Comparison of ENCODE assay signal across 8 cellular contexts in genomic region chr1:186829679-186830587, GRCh38. TPM values are rescaled to one million over a fixed set of nuclear protein-coding genes. Genes with fewer than 3 reads are reported as not detected.
A peak's percentile ranks its signal among the peaks of the same experiment; 100 is the strongest.
DNase-seq lines count a peak whose midpoint lies in the region; ATAC-seq and TF ChIP-seq lines count a peak whose summit lies in the region.

No MANE protein-coding gene starts in this region.

- peak overlapping the region; percentile 68 for H3K4me3 ChIP-seq in right cardiac atrium (ENCODE audit: low read length)
- H3K4me3 ChIP-seq in suprapubic skin: peak overlapping the region; percentile 69

- no peaks in the 10 kb centered on the region for H3K36me3 Mint-ChIP-seq in activated T-helper 17 cell treated with anti-CD3 and anti-CD28 coated beads, Interleukin-2, amount 50 U/mL, for 72 hours (ENCODE audit: low read depth)

- H3K4me1 ChIP-seq in right cardiac atrium (ENCODE audit: control insufficient read depth, insufficient read depth, low read length) (no peaks in the 10 kb centered on the region), suprapubic skin (peaks cover 8% of the 10 kb centered on the region)

- WGBS in right cardiac atrium: 69% methylated on average over 14 of the region's 14 CpGs
- 45% methylated on average over 14 of the region's 14 CpGs for WGBS in suprapubic skin

- H3K27ac ChIP-seq in right cardiac atrium (ENCODE audit: low read length) (no peak overlapping the region), suprapubic skin (peak overlapping the region; percentile 86)

- H3K9me3 Mint-ChIP-seq in activated T-helper 17 cell treated with anti-CD3 and anti-CD28 coated beads, Interleukin-2, amount 50 U/mL, for 72 hours: no peaks in the 10 kb centered on the region

- no peak overlapping the region for H3K27ac Mint-ChIP-seq in activated T-helper 17 cell treated with anti-CD3 and anti-CD28 coated beads, Interleukin-2, amount 50 U/mL, for 72 hours

- H3K9me3 ChIP-seq in right cardiac atrium (ENCODE audit: control insufficient read depth, low read length) (no peaks in the 10 kb centered on the region), suprapubic skin (no peaks in the 10 kb centered on the region)

- no peaks in the 10 kb centered on the region for H3K27me3 ChIP-seq in right cardiac atrium (ENCODE audit: control insufficient read depth, insufficient read depth)
- no peaks in the 10 kb centered on the region for H3K27me3 ChIP-seq in suprapubic skin

- TF ChIP-seq EP300 in suprapubic skin (IDR thresholded peaks at IDR 0.05): no peak

- peak overlapping the region; percentile 77 for H3K4me3 Mint-ChIP-seq in activated T-helper 17 cell treated with anti-CD3 and anti-CD28 coated beads, Interleukin-2, amount 50 U/mL, for 72 hours

- no peak for TF ChIP-seq CTCF in suprapubic skin (IDR thresholded peaks at IDR 0.05)

- intact Hi-C loops in right cardiac atrium (cut with DNase I): no loop called here

- ATAC-seq in activated T-helper 17 cell treated with anti-CD3 and anti-CD28 coated beads, Interleukin-2, amount 50 U/mL, for 72 hours (replicated peaks): no peak
- no peak for ATAC-seq in right cardiac atrium
- ATAC-seq in GM19397 (IDR thresholded peaks at IDR 0.05; ENCODE audit: unreplicated experiment): no peak
- no peak for ATAC-seq in HG03196 (IDR thresholded peaks at IDR 0.05; ENCODE audit: unreplicated experiment)

- DNase-seq in NOMO-1 treated with DMSO at 0.1 percent for 48 hours (lab: John Stamatoyannopoulos, UW; ENCODE audit: unreplicated experiment) (peak; percentile 65), NOMO-1 treated with dmso at 0.1 percent for 144 hours (lab: John Stamatoyannopoulos, UW; ENCODE audit: unreplicated experiment) (no peak), right cardiac atrium (peak in 2 of 3 donors; percentile 18 to 22), suprapubic skin (ENCODE audit: low spot score in 2 of 2) (no peak), 8988T (no peak)

- H3K4me1 Mint-ChIP-seq in activated T-helper 17 cell treated with anti-CD3 and anti-CD28 coated beads, Interleukin-2, amount 50 U/mL, for 72 hours: peaks cover 10% of the 10 kb centered on the region

- no peak for TF ChIP-seq POLR2A in suprapubic skin (IDR thresholded peaks at IDR 0.05)

- no peaks in the 10 kb centered on the region for H3K36me3 ChIP-seq in suprapubic skin

- H3K27me3 Mint-ChIP-seq in activated T-helper 17 cell treated with anti-CD3 and anti-CD28 coated beads, Interleukin-2, amount 50 U/mL, for 72 hours: peaks cover 13% of the 10 kb centered on the region

RNA-seq across cellular contexts. Expression of gene PLA2G4A, which starts 1.2 kb away (rescaled TPM):
- total RNA-seq in activated T-helper 17 cell treated with anti-CD3 and anti-CD28 coated beads, Interleukin-2, amount 50 U/mL, for 72 hours: under 1 TPM; 0.22 to 0.40 TPM
- total RNA-seq in right cardiac atrium (1 to 10 TPM; 5.1 to 8.4 (median 7.2) TPM), suprapubic skin (10 to 100 TPM; 11.0 to 13.8 (median 11.6) TPM)
- polyA plus RNA-seq in right cardiac atrium: 3.2 TPM

Comparison
In these comparisons a context has a peak if more than half of its experiments do, and no peak if none do; other contexts are left out.
1. DNase-seq: peak in NOMO-1 treated with DMSO at 0.1 percent for 48 hours (single experiment) and right cardiac atrium (2 of 3); none in NOMO-1 treated with dmso at 0.1 percent for 144 hours (single experiment), suprapubic skin (0 of 2) and 8988T (single experiment).
2. RNA of gene PLA2G4A, which starts 1.2 kb away (total RNA-seq): 11.0 to 13.8 TPM in suprapubic skin and 5.1 to 8.4 TPM in right cardiac atrium; 0.22 to 0.40 TPM in activated T-helper 17 cell treated with anti-CD3 and anti-CD28 coated beads, Interleukin-2, amount 50 U/mL, for 72 hours; every median in the first group is over 4 times any median in the second.